8 cellular contexts compared by ENCODE assay signal in genomic region chrX:153433781-153434285, GRCh38. TPM values are rescaled to one million over a fixed set of nuclear protein-coding genes. Genes with fewer than 3 reads are reported as not detected.
"Had no signal": no experiment of that assay in that cellular context is flagged by ENCODE, and none has a peak within 500 bp of the region (broad histone marks: within the 10 kb centered on the region; RNA-seq: fewer than 3 reads in every experiment).

No MANE protein-coding gene starts in this region.

- H3K4me1 Mint-ChIP-seq: GM23338, IgD-negative memory B cell had no signal

- DNase-seq: HFFc6, KBM-7 had no signal

- H3K4me2 ChIP-seq: GM23338 had no signal

- H3K4me3 ChIP-seq: GM23338, HAP-1 had no signal

- H3K9me3 ChIP-seq: HAP-1 had no signal

- H3K9me3 Mint-ChIP-seq: HFFc6 had no signal

- H3K27ac Mint-ChIP-seq: GM23338, HFFc6, IgD-negative memory B cell had no signal

- H3K36me3 ChIP-seq: HAP-1 had no signal

- H3K4me1 ChIP-seq: HAP-1 had no signal

- H3K4me3 Mint-ChIP-seq: GM23338, HFFc6, IgD-negative memory B cell had no signal

- H3K27ac ChIP-seq: HL-60 had no signal

- H2AFZ ChIP-seq: GM23338 had no signal

RNA-seq across cellular contexts. Expression of gene ZFP92, which starts 22.6 kb away (rescaled TPM):
- polyA plus RNA-seq: HepG2 had no signal

RNA-seq across cellular contexts. Expression of gene PNMA6E, which starts 32.7 kb away (rescaled TPM):
- total RNA-seq: GM23338, H1, HepG2, HFFc6 had no signal
- polyA plus RNA-seq: GM23338, H1, HepG2, IgD-negative memory B cell had no signal
